ENCODE assay signal across 10 cellular contexts in genomic region chr9:33143241-33143642, GRCh38. TPM values are rescaled to one million over a fixed set of nuclear protein-coding genes. Genes with fewer than 3 reads are reported as not detected.
DNase-seq lines count a peak whose midpoint lies in the region; ATAC-seq and TF ChIP-seq lines count a peak whose summit lies in the region.
"Had no signal": no experiment of that assay in that cellular context is flagged by ENCODE, and none has a peak within 500 bp of the region (broad histone marks: within the 10 kb centered on the region; RNA-seq: fewer than 3 reads in every experiment).

No MANE protein-coding gene starts in this region.

- H3K4me3 Mint-ChIP-seq in activated CD4-positive, alpha-beta memory T cell treated with anti-CD3 and anti-CD28 coated beads, Interleukin-2, amount 10 ng/mL, durations not matched to agents 7 days and 5 days: no peak overlapping the region

- no TSS peak for BruUV-seq in A673 (replicated peaks; lab: Mats Ljungman, UMichigan)

- peak; percentile 31 for DNase-seq in A673 (ENCODE audit: low spot score)
- peak; percentile 10 for DNase-seq in GM13976 (ENCODE audit: low spot score)
- DNase-seq in activated CD4-positive, alpha-beta memory T cell treated with anti-CD3 and anti-CD28 coated beads, Interleukin-2, amount 10 ng/mL, durations not matched to agents 7 days and 5 days: no peak
- DNase-seq in left lobe of liver (ENCODE audit: low spot score): peak; percentile 42
- no peak for DNase-seq in mucosa of gallbladder (ENCODE audit: low spot score)
- no peak for DNase-seq in DMS 273 treated with DMSO at 0.1 percent for 48 hours (lab: John Stamatoyannopoulos, UW)
- DNase-seq in NCI-H2171 treated with DMSO at 0.1 percent for 48 hours (lab: John Stamatoyannopoulos, UW): no peak
- DNase-seq: amygdala, SHP77 had no signal

- no peak for ATAC-seq in left lobe of liver
- no peak for ATAC-seq in HG03095 (IDR thresholded peaks at IDR 0.05; ENCODE audit: unreplicated experiment)

- H3K9me3 Mint-ChIP-seq in activated CD4-positive, alpha-beta memory T cell treated with anti-CD3 and anti-CD28 coated beads, Interleukin-2, amount 10 ng/mL, durations not matched to agents 7 days and 5 days: no peaks in the 10 kb centered on the region

- in situ Hi-C loops in GM13976 (cut with MboI; ENCODE audit: low sequenced_read_pairs, unreplicated experiment): no loop called here

- H3K36me3 ChIP-seq in A673 (ENCODE audit: insufficient read depth, low read length, poor library complexity, severe bottlenecking): no peaks in the 10 kb centered on the region

- peak overlapping the region; percentile 80 for H3K27ac Mint-ChIP-seq in activated CD4-positive, alpha-beta memory T cell treated with anti-CD3 and anti-CD28 coated beads, Interleukin-2, amount 10 ng/mL, durations not matched to agents 7 days and 5 days

- H3K4me1 ChIP-seq in A673 (ENCODE audit: insufficient read depth, low read length, poor library complexity, severe bottlenecking): peaks cover 11% of the 10 kb centered on the region

- POLR2A ChIA-PET in A673 (lab: Charles Lee; ENCODE audit: low non-redundant PET): no interaction called here
- POLR2A ChIA-PET in activated CD4-positive, alpha-beta memory T cell treated with anti-CD3 and anti-CD28 coated beads, Interleukin-2, amount 10 ng/mL, durations not matched to agents 7 days and 5 days (lab: Charles Lee): interaction anchor here (0.8 to 7.9 kb wide), 7 partner anchors 8 to 81 kb away, joined by 3 to 115 read pairs (median 4); partner anchors contain the start of gene B4GALT1

- intact Hi-C loops in A673 (cut with micrococcal nuclease; ENCODE audit: unreplicated experiment): no loop called here

- CTCF ChIA-PET in A673 (lab: Charles Lee): interaction anchor here (0.7 kb wide), 1 partner anchor 99 kb away, joined by 10 read pairs; no protein-coding TSS in a partner anchor
- CTCF ChIA-PET in activated CD4-positive, alpha-beta memory T cell treated with anti-CD3 and anti-CD28 coated beads, Interleukin-2, amount 10 ng/mL, durations not matched to agents 7 days and 5 days (lab: Charles Lee): interaction anchor here (1.0 to 4.9 kb wide), 2 partner anchors 9 to 15 kb away, joined by 3 to 13 read pairs; no protein-coding TSS in a partner anchor

- no peak overlapping the region for H3K27ac ChIP-seq in A673 (ENCODE audit: low read depth, low read length, poor library complexity, severe bottlenecking)

- no peaks in the 10 kb centered on the region for H3K27me3 Mint-ChIP-seq in activated CD4-positive, alpha-beta memory T cell treated with anti-CD3 and anti-CD28 coated beads, Interleukin-2, amount 10 ng/mL, durations not matched to agents 7 days and 5 days

- peaks cover 43% of the 10 kb centered on the region for H3K36me3 Mint-ChIP-seq in activated CD4-positive, alpha-beta memory T cell treated with anti-CD3 and anti-CD28 coated beads, Interleukin-2, amount 10 ng/mL, durations not matched to agents 7 days and 5 days (ENCODE audit: low read depth)

- H3K27me3 ChIP-seq in A673 (replicated peaks; ENCODE audit: insufficient read depth, low read depth, low read length, poor library complexity): no peaks in the 10 kb centered on the region

- no peaks in the 10 kb centered on the region for H3K9me3 ChIP-seq in A673 (ENCODE audit: low read depth, low read length, poor library complexity, severe bottlenecking)

- no peak overlapping the region for H3K4me3 ChIP-seq in A673 (ENCODE audit: low read depth, low read length, poor library complexity, severe bottlenecking)

- peaks cover 80% of the 10 kb centered on the region for H3K4me1 Mint-ChIP-seq in activated CD4-positive, alpha-beta memory T cell treated with anti-CD3 and anti-CD28 coated beads, Interleukin-2, amount 10 ng/mL, durations not matched to agents 7 days and 5 days

- TF ChIP-seq CTCF in A673 (conservative IDR thresholded peaks at IDR 0.05; ENCODE audit: low read depth, low read length): no peak
- TF ChIP-seq CTCF in GM13976 (IDR thresholded peaks at IDR 0.05; ENCODE audit: borderline replicate concordance, control extremely low read depth, extremely low read depth, insufficient read depth, missing control alignments): no peak

RNA-seq across cellular contexts. Expression of gene B4GALT1, which starts 23.9 kb away (rescaled TPM):
- total RNA-seq in A673 (2021): 31.0 and 32.0 TPM in 2 replicates
- total RNA-seq in activated CD4-positive, alpha-beta memory T cell treated with anti-CD3 and anti-CD28 coated beads, Interleukin-2, amount 10 ng/mL, durations not matched to agents 7 days and 5 days: 10 to 100 TPM; 69.2 to 70.8 TPM
- total RNA-seq in left lobe of liver: 48.2 TPM
- total RNA-seq in mucosa of gallbladder: 66.8 TPM

Comparison
In these comparisons a context has a peak if more than half of its experiments do, and no peak if none do; other contexts are left out.
1. DNase-seq: peak in A673 (single experiment), GM13976 (single experiment) and left lobe of liver (single experiment); none in activated CD4-positive, alpha-beta memory T cell treated with anti-CD3 and anti-CD28 coated beads, Interleukin-2, amount 10 ng/mL, durations not matched to agents 7 days and 5 days (single experiment), mucosa of gallbladder (single experiment), DMS 273 treated with DMSO at 0.1 percent for 48 hours (single experiment) and NCI-H2171 treated with DMSO at 0.1 percent for 48 hours (single experiment).